8 cellular contexts compared by ENCODE assay signal in genomic region chr2:119264781-119265692, GRCh38. TPM values are rescaled to one million over a fixed set of nuclear protein-coding genes. Genes with fewer than 3 reads are reported as not detected.
DNase-seq lines count a peak whose midpoint lies in the region; ATAC-seq and TF ChIP-seq lines count a peak whose summit lies in the region.

No MANE protein-coding gene starts in this region.

- no peaks in the 10 kb centered on the region for H3K36me3 Mint-ChIP-seq in activated CD8-positive, alpha-beta T cell treated with anti-CD3 and anti-CD28 coated beads for 36 hours (ENCODE audit: low read depth)

- peak; percentile 93 for ATAC-seq in GM19438 (IDR thresholded peaks at IDR 0.05; ENCODE audit: low read depth, unreplicated experiment)
- ATAC-seq in HG03280 (IDR thresholded peaks at IDR 0.05; ENCODE audit: unreplicated experiment), result peak; percentile 96
- peak; percentile 79 for ATAC-seq in activated CD8-positive, alpha-beta T cell treated with anti-CD3 and anti-CD28 coated beads for 36 hours

- H3K4me3 ChIP-seq in retinal pigment epithelial cell (ENCODE audit: low read length), result no peak overlapping the region

- H3K4me1 Mint-ChIP-seq in activated CD8-positive, alpha-beta T cell treated with anti-CD3 and anti-CD28 coated beads for 36 hours (ENCODE audit: low read depth), result no peaks in the 10 kb centered on the region

- CTCF ChIA-PET in activated CD8-positive, alpha-beta T cell treated with anti-CD3 and anti-CD28 coated beads for 36 hours (lab: Charles Lee), result interaction anchor here (0.6 to 1.6 kb wide), 11 partner anchors 9 to 389 kb away, joined by 3 to 7 read pairs (median 3); no protein-coding TSS in a partner anchor

- H3K27ac Mint-ChIP-seq in activated CD8-positive, alpha-beta T cell treated with anti-CD3 and anti-CD28 coated beads for 36 hours, result no peak overlapping the region

- H3K27me3 Mint-ChIP-seq in activated CD8-positive, alpha-beta T cell treated with anti-CD3 and anti-CD28 coated beads for 36 hours, result no peaks in the 10 kb centered on the region

- H3K9me3 Mint-ChIP-seq in activated CD8-positive, alpha-beta T cell treated with anti-CD3 and anti-CD28 coated beads for 36 hours, result no peaks in the 10 kb centered on the region

- intact Hi-C loops in activated CD8-positive, alpha-beta T cell treated with anti-CD3 and anti-CD28 coated beads for 36 hours (cut with micrococcal nuclease), result loop anchor here (5.0 kb wide), 1 partner anchor 383 kb away; no protein-coding TSS in a partner anchor

- POLR2A ChIA-PET in activated CD8-positive, alpha-beta T cell treated with anti-CD3 and anti-CD28 coated beads for 36 hours (lab: Charles Lee), result no interaction called here

- DNase-seq in DMS153 treated with DMSO at 0.1 percent for 48 hours (lab: John Stamatoyannopoulos, UW; ENCODE audit: unreplicated experiment) (peak; percentile 68), NCI-H345 (lab: John Stamatoyannopoulos, UW) (peak; percentile 69), glomerular visceral epithelial cell (ENCODE audit: extremely low spot score) (peak; percentile 73), retinal pigment epithelial cell (ENCODE audit: low read depth) (no peak)
- DNase-seq in activated CD8-positive, alpha-beta T cell treated with anti-CD3 and anti-CD28 coated beads for 36 hours, result peak; percentile 54
- DNase-seq in activated CD4-positive, CD25-positive, alpha-beta regulatory T cell (lab: John Stamatoyannopoulos, UW), result no peak

- TF ChIP-seq CTCF in activated CD8-positive, alpha-beta T cell treated with anti-CD3 and anti-CD28 coated beads for 36 hours (IDR thresholded peaks at IDR 0.05), result peak; percentile 66
- peak; percentile 94 for TF ChIP-seq CTCF in retinal pigment epithelial cell (conservative IDR thresholded peaks at IDR 0.05; ENCODE audit: low read depth, low read length)

- H3K4me3 Mint-ChIP-seq in activated CD8-positive, alpha-beta T cell treated with anti-CD3 and anti-CD28 coated beads for 36 hours, result no peak overlapping the region

RNA-seq across cellular contexts. Expression of gene STEAP3, which starts 41.4 kb away (rescaled TPM):
- under 1 TPM; 0.18 to 0.34 TPM for total RNA-seq in activated CD8-positive, alpha-beta T cell treated with anti-CD3 and anti-CD28 coated beads for 36 hours

Comparison
In these comparisons a context has a peak if more than half of its experiments do, and no peak if none do; other contexts are left out.
1. DNase-seq: peak in DMS153 treated with DMSO at 0.1 percent for 48 hours (single experiment), NCI-H345 (single experiment), activated CD8-positive, alpha-beta T cell treated with anti-CD3 and anti-CD28 coated beads for 36 hours (single experiment) and glomerular visceral epithelial cell (single experiment); none in retinal pigment epithelial cell (single experiment) and activated CD4-positive, CD25-positive, alpha-beta regulatory T cell (0 of 4).
2. Peak in every context shown above with its lines, with median percentiles within 50 percentile points of each other: ATAC-seq.